In the genomic region with DNA sequence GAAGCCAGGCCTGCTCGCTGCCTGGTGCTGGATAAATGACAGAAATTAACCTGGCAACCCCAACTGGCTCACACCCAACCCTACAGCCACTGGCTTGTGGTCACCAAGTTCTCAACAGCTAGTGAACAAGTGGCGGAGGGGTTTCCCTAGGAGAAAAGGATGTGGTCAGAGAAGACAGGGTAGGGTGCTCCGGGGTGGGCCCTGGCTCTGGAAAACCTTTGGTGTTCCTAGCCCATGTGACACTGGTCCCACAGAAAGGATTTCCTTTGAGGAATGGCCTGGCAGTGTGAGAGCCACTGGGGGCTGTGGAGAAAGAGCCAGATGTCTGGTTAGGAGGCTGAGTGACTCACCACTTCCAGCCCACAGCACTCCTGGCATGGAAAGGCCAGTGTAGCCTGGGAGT, we compare ENCODE assay signal across 8 cellular contexts. TPM values are rescaled to one million over a fixed set of nuclear protein-coding genes. Genes with fewer than 3 reads are reported as not detected.
DNase-seq lines count a peak whose midpoint lies in the region; ATAC-seq and TF ChIP-seq lines count a peak whose summit lies in the region.

No MANE protein-coding gene starts in this region.

- peak overlapping the region; percentile 85 for H3K27ac Mint-ChIP-seq in effector memory CD8-positive, alpha-beta T cell

- H3K9me3 Mint-ChIP-seq in effector memory CD8-positive, alpha-beta T cell = no peaks in the 10 kb centered on the region

- peaks cover 60% of the 10 kb centered on the region for H3K4me1 ChIP-seq in psoas muscle

- peak overlapping the region; percentile 13 to 38 for H3K4me3 Mint-ChIP-seq in effector memory CD8-positive, alpha-beta T cell

- DNase-seq in NCI-H446 treated with DMSO at 0.1 percent for 48 hours (lab: John Stamatoyannopoulos, UW) (peak; percentile 20), psoas muscle (peak in 1 of 2 donors; percentile 45), NCI-H510A treated with DMSO at 0.1 percent for 48 hours (lab: John Stamatoyannopoulos, UW) (no peak), CD1c-positive myeloid dendritic cell (ENCODE audit: extremely low spot score) (no peak), iPS-NIHi7 (ENCODE audit: extremely low spot score) (no peak)
- no peak for DNase-seq in effector memory CD8-positive, alpha-beta T cell

- no peak for TF ChIP-seq CTCF in psoas muscle (IDR thresholded peaks at IDR 0.05)

- no peaks in the 10 kb centered on the region for H3K27me3 Mint-ChIP-seq in effector memory CD8-positive, alpha-beta T cell

- no peaks in the 10 kb centered on the region for H3K9me3 ChIP-seq in psoas muscle

- H3K4me3 ChIP-seq in psoas muscle = no peak overlapping the region

- peaks cover 45 to 57% of the 10 kb centered on the region in 2 donors for H3K4me1 Mint-ChIP-seq in effector memory CD8-positive, alpha-beta T cell (ENCODE audit: low read depth in 2 of 2)

- intact Hi-C loops in psoas muscle (cut with DNase I) = no loop called here

- H3K36me3 Mint-ChIP-seq in effector memory CD8-positive, alpha-beta T cell (ENCODE audit: insufficient read depth) = peaks cover 11% of the 10 kb centered on the region

- H3K36me3 ChIP-seq in psoas muscle (ENCODE audit: insufficient read depth in 1 of 2, low read depth in 1 of 2) = no peaks in the 10 kb centered on the region

- peak; percentile 27 for ATAC-seq in GM19025 (IDR thresholded peaks at IDR 0.05; ENCODE audit: low read depth, unreplicated experiment)
- peak; percentile 82 for ATAC-seq in effector memory CD8-positive, alpha-beta T cell (replicated peaks)
- peak; percentile 66 to 80 (median 78) for ATAC-seq in psoas muscle
- no peak for ATAC-seq in HG03196 (IDR thresholded peaks at IDR 0.05; ENCODE audit: unreplicated experiment)

- no peaks in the 10 kb centered on the region for H3K27me3 ChIP-seq in psoas muscle (ENCODE audit: insufficient read depth in 3 of 3, low read length in 2 of 3)

- peak overlapping the region; percentile 73 for H3K27ac ChIP-seq in psoas muscle

- WGBS in psoas muscle, 3 donors = 23 to 42% (median 23%) methylated on average over 3 of the region's 3 CpGs

RNA-seq across cellular contexts. Expression of a gene that starts 8.7 kb away (rescaled TPM):
- 1 to 10 TPM; 3.4 to 4.7 (median 4.1) TPM for total RNA-seq in psoas muscle
- 1 to 10 TPM in 1 of 3 donors, under 1 TPM in 2; 0.45 to 1.3 (median 0.96) TPM for polyA plus RNA-seq in psoas muscle

RNA-seq across cellular contexts. Expression of a gene that starts 27.1 kb away (rescaled TPM):
- 10 to 100 TPM; 46.9 to 97.6 (median 57.0) TPM for total RNA-seq in psoas muscle
- 10 to 100 TPM; 65.5 to 98.7 (median 68.4) TPM for polyA plus RNA-seq in psoas muscle
